2 cellular contexts compared by ENCODE assay signal in the genomic region with DNA sequence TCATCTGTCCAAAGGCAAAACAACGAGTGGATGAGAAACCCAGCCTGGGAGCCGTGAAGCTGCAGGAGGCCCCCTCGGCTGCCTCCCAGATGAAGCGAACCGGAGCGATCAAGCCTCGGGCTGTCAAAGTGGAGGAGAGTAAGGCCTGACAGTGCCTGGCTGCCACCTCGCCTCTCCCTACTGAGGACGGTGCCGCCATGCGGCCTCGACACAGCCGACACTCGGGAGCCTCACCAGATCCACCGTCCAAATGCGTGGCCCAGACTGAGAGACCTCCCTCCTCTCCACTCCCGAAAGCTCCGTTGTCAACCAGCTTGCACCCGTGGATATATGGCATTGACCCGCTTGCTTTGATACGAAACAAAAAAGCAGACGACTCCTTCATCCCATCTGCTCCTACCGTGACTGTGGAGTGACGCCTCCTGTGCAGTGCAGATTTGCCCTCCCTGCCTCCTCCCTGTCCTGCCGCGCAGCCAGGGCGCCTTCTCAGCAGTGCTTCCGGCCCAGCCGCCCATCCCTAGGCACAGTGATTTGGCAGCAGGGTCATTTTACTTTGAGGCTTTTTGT.
TF ChIP-seq lines count a peak whose summit lies in the region.

No MANE protein-coding gene starts in this region.

TF ChIP-seq in HepG2, 621 proteins besides CTCF, POLR2A, EP300 and RAD21:
- peak; percentile 11 for TF ChIP-seq RBM22 (optimal IDR thresholded peaks at IDR 0.05; ENCODE audit: low read length)
- no peak for TF ChIP-seq YY1 (IDR thresholded peaks at IDR 0.05; ENCODE audit: insufficient read depth, insufficient replicate concordance, low read depth, low read length)
- peak; percentile 57 for TF ChIP-seq AGO2 (optimal IDR thresholded peaks at IDR 0.05; ENCODE audit: low read depth, low read length)
TF ChIP-seq in HepG2: peak in this region for 2.

TF ChIP-seq in WTC11, 78 proteins besides CTCF, POLR2A, EP300 and RAD21:
- TF ChIP-seq TCF7 (CRISPR knock-in tag; IDR thresholded peaks at IDR 0.05; ENCODE audit: low read depth), result no peak
- TF ChIP-seq RORB (CRISPR knock-in tag; IDR thresholded peaks at IDR 0.05), result no peak
- TF ChIP-seq, protein P1, sequence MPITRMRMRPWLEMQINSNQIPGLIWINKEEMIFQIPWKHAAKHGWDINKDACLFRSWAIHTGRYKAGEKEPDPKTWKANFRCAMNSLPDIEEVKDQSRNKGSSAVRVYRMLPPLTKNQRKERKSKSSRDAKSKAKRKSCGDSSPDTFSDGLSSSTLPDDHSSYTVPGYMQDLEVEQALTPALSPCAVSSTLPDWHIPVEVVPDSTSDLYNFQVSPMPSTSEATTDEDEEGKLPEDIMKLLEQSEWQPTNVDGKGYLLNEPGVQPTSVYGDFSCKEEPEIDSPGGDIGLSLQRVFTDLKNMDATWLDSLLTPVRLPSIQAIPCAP (CRISPR knock-in tag; IDR thresholded peaks at IDR 0.05), result no peak
- TF ChIP-seq, protein P2, sequence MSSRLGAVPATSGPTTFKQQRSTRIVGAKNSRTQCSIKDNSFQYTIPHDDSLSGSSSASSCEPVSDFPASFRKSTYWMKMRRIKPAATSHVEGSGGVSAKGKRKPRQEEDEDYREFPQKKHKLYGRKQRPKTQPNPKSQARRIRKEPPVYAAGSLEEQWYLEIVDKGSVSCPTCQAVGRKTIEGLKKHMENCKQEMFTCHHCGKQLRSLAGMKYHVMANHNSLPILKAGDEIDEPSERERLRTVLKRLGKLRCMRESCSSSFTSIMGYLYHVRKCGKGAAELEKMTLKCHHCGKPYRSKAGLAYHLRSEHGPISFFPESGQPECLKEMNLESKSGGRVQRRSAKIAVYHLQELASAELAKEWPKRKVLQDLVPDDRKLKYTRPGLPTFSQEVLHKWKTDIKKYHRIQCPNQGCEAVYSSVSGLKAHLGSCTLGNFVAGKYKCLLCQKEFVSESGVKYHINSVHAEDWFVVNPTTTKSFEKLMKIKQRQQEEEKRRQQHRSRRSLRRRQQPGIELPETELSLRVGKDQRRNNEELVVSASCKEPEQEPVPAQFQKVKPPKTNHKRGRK (CRISPR knock-in tag; IDR thresholded peaks at IDR 0.05; ENCODE audit: borderline replicate concordance), result no peak
- TF ChIP-seq NFE2L1 (CRISPR knock-in tag; IDR thresholded peaks at IDR 0.05), result no peak
- TF ChIP-seq, protein P3, sequence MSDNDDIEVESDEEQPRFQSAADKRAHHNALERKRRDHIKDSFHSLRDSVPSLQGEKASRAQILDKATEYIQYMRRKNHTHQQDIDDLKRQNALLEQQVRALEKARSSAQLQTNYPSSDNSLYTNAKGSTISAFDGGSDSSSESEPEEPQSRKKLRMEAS (CRISPR knock-in tag; IDR thresholded peaks at IDR 0.05), result no peak
